ENCODE assay signal across 8 cellular contexts in genomic region chr17:44006581-44007345, GRCh38. TPM values are rescaled to one million over a fixed set of nuclear protein-coding genes. Genes with fewer than 3 reads are reported as not detected.
DNase-seq lines count a peak whose midpoint lies in the region; ATAC-seq and TF ChIP-seq lines count a peak whose summit lies in the region.

No MANE protein-coding gene starts in this region.

- intact Hi-C loops in PC-3 (cut with micrococcal nuclease): loop anchor here (1.0 to 5.0 kb wide), 3 partner anchors 8 to 131 kb away; partner anchors contain the start of gene TMEM101

- POLR2A ChIA-PET in PC-3 (lab: Charles Lee; ENCODE audit: unreplicated experiment): interaction anchor here (0.5 to 0.6 kb wide), 5 partner anchors 93 to 550 kb away, joined by 3 to 4 read pairs (median 3); partner anchors contain the start of gene HDAC5

- CTCF ChIA-PET in PC-3 (lab: Charles Lee): interaction anchor here (0.6 to 1.3 kb wide), 8 partner anchors 11 to 212 kb away, joined by 3 to 9 read pairs (median 4); partner anchors contain the start of gene G6PC3

- H3F3A ChIP-seq in PC-3 (ENCODE audit: low read length, unreplicated experiment): peaks cover 4% of the 10 kb centered on the region

- ATAC-seq in GM19438 (IDR thresholded peaks at IDR 0.05; ENCODE audit: low read depth, unreplicated experiment) (peak; percentile 61), PC-3 (peak; percentile 59), esophagus mucosa (peak; percentile 91)

- no TSS peak for BruUV-seq in PC-3 (replicated peaks; lab: Mats Ljungman, UMichigan)

- no peaks in the 10 kb centered on the region for H3K9me3 ChIP-seq in BLaER1 treated with 17β-estradiol and CSF1 and Interleukin-3, amounts not matched to agents 10 nM and 100 nM (replicated peaks in 1 of 11)
- H3K9me3 ChIP-seq in PC-3 (ENCODE audit: low read length) (no peaks in the 10 kb centered on the region), muscle layer of duodenum (ENCODE audit: control insufficient read depth in 1 of 2, low read length in 2 of 2) (no peaks in the 10 kb centered on the region)

- H3K4me1 ChIP-seq in BLaER1 treated with 17β-estradiol and CSF1 and Interleukin-3, amounts not matched to agents 10 nM and 100 nM: peaks cover 39 to 79% (median 55%) of the 10 kb centered on the region in 10 experiments
- H3K4me1 ChIP-seq in PC-3 (ENCODE audit: insufficient read depth, low read length) (peaks cover 33% of the 10 kb centered on the region), muscle layer of duodenum (ENCODE audit: control insufficient read depth in 1 of 2, insufficient read depth in 2 of 2, low read length in 2 of 2) (peaks cover 0 to 28% of the 10 kb centered on the region in 2 donors)

- H3K4me2 ChIP-seq in BLaER1 treated with 17β-estradiol and CSF1 and Interleukin-3, amounts not matched to agents 10 nM and 100 nM: peak overlapping the region; percentile 94 to 100 (median 100)
- peak overlapping the region; percentile 96 for H3K4me2 ChIP-seq in PC-3 (ENCODE audit: low read length)

- DNase-seq in Jurkat, Clone E6-1 (ENCODE audit: low read depth, low spot score): peak; percentile 94
- DNase-seq in PC-3 (peak; percentile 100), activated T-cell treated with anti-CD3 and anti-CD28 coated beads for 48 hours (ENCODE audit: low read depth) (peak; percentile 98)
- DNase-seq in stimulated activated CD8-positive, alpha-beta memory T cell treated with anti-CD3 and anti-CD28 coated beads, Interleukin-4, amount 100 ng/mL, for 48 hours: peak; percentile 100

- H2AFZ ChIP-seq in PC-3 (ENCODE audit: low read length): peak overlapping the region; percentile 89

- H3K36me3 ChIP-seq in BLaER1 treated with 17β-estradiol and CSF1 and Interleukin-3, amounts not matched to agents 10 nM and 100 nM: peaks cover 5 to 21% (median 10%) of the 10 kb centered on the region in 11 experiments; a peak in 14 of 22 replicates
- H3K36me3 ChIP-seq in PC-3 (ENCODE audit: low read depth, low read length): peaks cover 10% of the 10 kb centered on the region; the same call in 1 of the 2 replicates
- H3K36me3 ChIP-seq in muscle layer of duodenum (ENCODE audit: control insufficient read depth in 1 of 2, insufficient read depth in 2 of 2, low read length in 2 of 2): peaks cover 4 to 12% of the 10 kb centered on the region in 2 donors

- H3K27ac ChIP-seq in BLaER1 treated with 17β-estradiol and CSF1 and Interleukin-3, amounts not matched to agents 10 nM and 100 nM: peak overlapping the region in 9 of 11 experiments; percentile 23 to 70 (median 51); a peak in 17 of 22 replicates
- H3K27ac ChIP-seq in PC-3 (ENCODE audit: low read length) (peak overlapping the region; percentile 66), muscle layer of duodenum (ENCODE audit: low read length) (no peak overlapping the region)

- peaks cover 18% of the 10 kb centered on the region; the same call in 1 of the 2 replicates for H3K79me2 ChIP-seq in PC-3 (ENCODE audit: low read length)

- peak overlapping the region; percentile 63 to 79 (median 76) for H3K9ac ChIP-seq in BLaER1 treated with 17β-estradiol and CSF1 and Interleukin-3, amounts not matched to agents 10 nM and 100 nM
- H3K9ac ChIP-seq in PC-3 (ENCODE audit: low read length): peak overlapping the region; percentile 74

- peak overlapping the region; percentile 60 to 84 (median 73) for H3K4me3 ChIP-seq in BLaER1 treated with 17β-estradiol and CSF1 and Interleukin-3, amounts not matched to agents 10 nM and 100 nM
- H3K4me3 ChIP-seq in Jurkat, Clone E6-1 (ENCODE audit: low read length): peak overlapping the region; percentile 76
- H3K4me3 ChIP-seq in PC-3 (ENCODE audit: low read length): peak overlapping the region; percentile 83
- H3K4me3 ChIP-seq in muscle layer of duodenum (ENCODE audit: low read depth in 1 of 2, low read length in 2 of 2): peak overlapping the region; percentile 60 to 78

- H3K9me2 ChIP-seq in PC-3 (replicated peaks; ENCODE audit: low read length): no peaks in the 10 kb centered on the region

- H4K20me1 ChIP-seq in BLaER1 treated with 17β-estradiol and CSF1 and Interleukin-3, amounts not matched to agents 10 nM and 100 nM: peaks cover 0 to 25% (median 15%) of the 10 kb centered on the region in 11 experiments; a peak in 15 of 22 replicates
- H4K20me1 ChIP-seq in PC-3 (ENCODE audit: low read length): no peaks in the 10 kb centered on the region

- TF ChIP-seq CTCF in PC-3 (conservative IDR thresholded peaks at IDR 0.05; ENCODE audit: low read depth, low read length): peak; percentile 64

- H3K27me3 ChIP-seq in BLaER1 treated with 17β-estradiol and CSF1 and Interleukin-3, amounts not matched to agents 10 nM and 100 nM: peaks cover 44 to 67% (median 60%) of the 10 kb centered on the region in 11 experiments
- H3K27me3 ChIP-seq in PC-3 (ENCODE audit: low read length) (no peaks in the 10 kb centered on the region), muscle layer of duodenum (ENCODE audit: low read depth, low read length) (peaks cover 14% of the 10 kb centered on the region)

RNA-seq across cellular contexts. Expression of gene NAGS, which starts 2.3 kb away (rescaled TPM):
- polyA plus RNA-seq in Jurkat, Clone E6-1 (2012; ENCODE audit: insufficient read depth, insufficient read length): 2.2 TPM
- total RNA-seq in PC-3 (2014; rRNA removed) (13.5 and 14.3 TPM in 2 replicates), esophagus mucosa (2.4 TPM)

RNA-seq across cellular contexts. Expression of gene TMEM101, which starts 8.0 kb away (rescaled TPM):
- polyA plus RNA-seq in Jurkat, Clone E6-1 (2012; ENCODE audit: insufficient read depth, insufficient read length): 38.4 TPM
- 75.5 and 85.8 TPM in 2 replicates for total RNA-seq in PC-3 (2014; rRNA removed)
- total RNA-seq in esophagus mucosa: 23.2 TPM

RNA-seq across cellular contexts. Expression of gene PYY, which starts 53.0 kb away (rescaled TPM):
- polyA plus RNA-seq in Jurkat, Clone E6-1 (2012; ENCODE audit: insufficient read depth, insufficient read length): not detected
- total RNA-seq in PC-3 (2014; rRNA removed) (not detected in 2 replicates), esophagus mucosa (not detected)

RNA-seq across cellular contexts. Expression of gene LSM12, which starts 59.7 kb away (rescaled TPM):
- 38.6 TPM for polyA plus RNA-seq in Jurkat, Clone E6-1 (2012; ENCODE audit: insufficient read depth, insufficient read length)
- total RNA-seq in PC-3 (2014; rRNA removed) (118 and 123 TPM in 2 replicates), esophagus mucosa (41.8 TPM)
